ENCODE assay signal across 8 cellular contexts in the genomic region with DNA sequence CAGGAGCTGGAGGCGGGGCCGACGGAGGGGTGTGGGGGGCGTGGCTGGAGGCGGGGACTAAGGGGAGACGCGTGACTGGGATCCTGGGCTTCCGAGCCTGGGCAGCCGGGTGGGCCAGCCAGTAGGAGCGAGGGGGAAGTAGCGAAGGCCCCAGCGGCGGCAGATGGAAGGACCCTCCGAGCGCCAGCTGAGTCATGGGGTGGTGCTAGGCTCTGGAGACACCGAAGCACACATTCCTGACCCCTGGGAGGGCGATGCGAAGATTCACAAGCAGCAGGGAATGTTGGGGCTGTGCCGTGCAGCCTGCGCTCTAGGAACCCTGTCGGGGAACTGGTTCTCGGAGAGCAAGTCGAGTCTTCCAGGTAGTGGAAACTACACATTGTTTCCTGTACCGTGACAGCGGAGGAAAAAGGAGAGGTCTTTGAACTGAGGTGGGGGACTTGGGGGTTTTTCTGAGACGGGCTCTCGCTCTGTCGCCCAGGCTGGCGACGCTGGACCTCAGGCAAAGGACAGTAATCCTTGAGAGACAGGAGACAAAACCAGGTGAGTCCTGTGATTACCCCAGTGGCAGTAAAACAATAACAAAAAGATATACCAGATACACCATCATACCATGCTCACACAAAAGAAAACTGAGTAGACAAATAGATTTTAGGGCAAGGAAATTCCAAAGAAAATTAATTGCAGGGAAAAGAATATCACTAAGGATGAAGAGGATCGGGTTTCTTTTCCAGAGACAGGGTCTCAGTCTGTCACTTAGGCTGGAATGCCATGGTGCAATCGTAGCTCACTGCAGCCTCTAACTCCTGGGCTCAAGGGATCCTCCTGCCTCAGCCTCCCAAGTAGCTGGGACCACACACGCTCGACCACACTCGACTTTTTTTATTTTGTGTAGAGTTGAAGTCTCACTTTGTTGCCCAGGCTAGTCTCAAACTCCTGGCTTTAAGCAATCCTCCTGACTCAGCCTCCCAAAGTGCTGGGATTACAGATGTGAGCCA. TPM values are rescaled to one million over a fixed set of nuclear protein-coding genes. Genes with fewer than 3 reads are reported as not detected.
DNase-seq lines count a peak whose midpoint lies in the region; ATAC-seq, FAIRE-seq and TF ChIP-seq lines count a peak whose summit lies in the region.

No MANE protein-coding gene starts in this region.

- H4K20me1 ChIP-seq in keratinocyte (ENCODE audit: control insufficient read depth, extremely low read depth, insufficient read depth, low read length), result peaks cover 6% of the 10 kb centered on the region

- peaks cover 5% of the 10 kb centered on the region for H3K9me1 ChIP-seq in keratinocyte (ENCODE audit: control insufficient read depth, extremely low read depth, insufficient read depth, low read length)

- H3K27ac Mint-ChIP-seq in activated T-helper 17 cell treated with anti-CD3 and anti-CD28 coated beads, Interleukin-2, amount 50 U/mL, for 72 hours, result peak overlapping the region; percentile 85

- H3K4me3 Mint-ChIP-seq in activated T-helper 17 cell treated with anti-CD3 and anti-CD28 coated beads, Interleukin-2, amount 50 U/mL, for 72 hours, result peak overlapping the region; percentile 90

- intact Hi-C loops in thyroid gland (cut with DNase I), result no loop called here

- peaks cover 20% of the 10 kb centered on the region for H3K36me3 Mint-ChIP-seq in activated T-helper 17 cell treated with anti-CD3 and anti-CD28 coated beads, Interleukin-2, amount 50 U/mL, for 72 hours (ENCODE audit: low read depth)

- no peaks in the 10 kb centered on the region for H3K9me3 ChIP-seq in HUES48 (ENCODE audit: control insufficient read depth, insufficient read depth, low read length)
- no peaks in the 10 kb centered on the region for H3K9me3 ChIP-seq in keratinocyte (ENCODE audit: control insufficient read depth, low read depth, low read length)
- H3K9me3 ChIP-seq in thyroid gland, result no peaks in the 10 kb centered on the region

- DNase-seq in GM06990 (ENCODE audit: extremely low read depth, insufficient read length) (no peak), keratinocyte (ENCODE audit: low read depth, low spot score) (peak; percentile 94), thyroid gland (no peak), NCI-H2196 (lab: John Stamatoyannopoulos, UW; ENCODE audit: unreplicated experiment) (no peak), H4 (ENCODE audit: low spot score) (no peak)

- H3K36me3 ChIP-seq in GM06990 (ENCODE audit: control insufficient read depth, insufficient read depth, low read length), result no peaks in the 10 kb centered on the region
- no peaks in the 10 kb centered on the region for H3K36me3 ChIP-seq in HUES48 (ENCODE audit: control insufficient read depth, insufficient read depth, low read length)
- peaks cover 0 to 7% of the 10 kb centered on the region in 2 experiments for H3K36me3 ChIP-seq in keratinocyte (ENCODE audit: control insufficient read depth in 2 of 2, extremely low read depth in 1 of 2, insufficient read depth in 2 of 2, low read length in 2 of 2)
- no peaks in the 10 kb centered on the region for H3K36me3 ChIP-seq in thyroid gland

- H3K9ac ChIP-seq in HUES48 (ENCODE audit: low read depth, low read length) (peak overlapping the region; percentile 76), keratinocyte (ENCODE audit: control insufficient read depth, extremely low read depth, insufficient read depth, low read length) (peak overlapping the region; percentile 90)

- H3K4me3 ChIP-seq in GM06990 (replicated peaks; ENCODE audit: low read depth, low read length) (peak overlapping the region; percentile 86), HUES48 (ENCODE audit: low read depth, low read length) (peak overlapping the region; percentile 76), keratinocyte (ENCODE audit: control insufficient read depth in 2 of 3, extremely low read depth in 1 of 3, insufficient read depth in 2 of 3, low read depth in 1 of 3, low read length in 3 of 3) (peak overlapping the region; percentile 77 to 89 (median 81)), thyroid gland (replicated peaks in 1 of 3) (peak overlapping the region in 2 of 3 donors; percentile 31 to 53)

- 13 to 17% methylated on average over 26 to 30 of the region's 35 CpGs for WGBS in thyroid gland, 2 donors

- H3K4me1 ChIP-seq in HUES48 (ENCODE audit: control insufficient read depth, insufficient read depth, low read length) (peaks cover 21% of the 10 kb centered on the region), keratinocyte (ENCODE audit: control insufficient read depth, extremely low read depth, insufficient read depth, low read length) (peaks cover 17% of the 10 kb centered on the region), thyroid gland (peaks cover 25 to 27% of the 10 kb centered on the region in 2 donors)

- peak; percentile 42 for ATAC-seq in GM21367 (IDR thresholded peaks at IDR 0.05; ENCODE audit: unreplicated experiment)
- no peak for ATAC-seq in activated T-helper 17 cell treated with anti-CD3 and anti-CD28 coated beads, Interleukin-2, amount 50 U/mL, for 72 hours (replicated peaks)

- TF ChIP-seq POLR2A in thyroid gland (IDR thresholded peaks at IDR 0.05), result no peak

- H3K27me3 Mint-ChIP-seq in activated T-helper 17 cell treated with anti-CD3 and anti-CD28 coated beads, Interleukin-2, amount 50 U/mL, for 72 hours, result no peaks in the 10 kb centered on the region

- peaks cover 37% of the 10 kb centered on the region for H3K79me2 ChIP-seq in keratinocyte (ENCODE audit: control insufficient read depth, insufficient read depth, low read length)

- H3K9me3 Mint-ChIP-seq in activated T-helper 17 cell treated with anti-CD3 and anti-CD28 coated beads, Interleukin-2, amount 50 U/mL, for 72 hours, result no peaks in the 10 kb centered on the region

- no peak for TF ChIP-seq CTCF in GM06990 (IDR thresholded peaks at IDR 0.05; ENCODE audit: insufficient read depth, low read length, poor library complexity, severe bottlenecking)
- TF ChIP-seq CTCF in keratinocyte (optimal IDR thresholded peaks at IDR 0.05 in 1 of 3, IDR thresholded peaks at IDR 0.05 in 1 of 3, conservative IDR thresholded peaks at IDR 0.05 in 1 of 3; ENCODE audit: extremely low read depth in 1 of 3, insufficient read depth in 2 of 3, low read length in 3 of 3), result peak in 1 of 3 experiments; percentile 16
- peak in 3 of 6 experiments; percentile 20 to 47 (median 30) for TF ChIP-seq CTCF in thyroid gland (IDR thresholded peaks at IDR 0.05)

- H2AFZ ChIP-seq in keratinocyte (ENCODE audit: control insufficient read depth, low read length), result peak overlapping the region; percentile 97

- dilution Hi-C loops in keratinocyte (cut with MboI; ENCODE audit: extremely low pct_ligation_motif_present, low sequenced_read_pairs), result no loop called here

- peak; percentile 81 for FAIRE-seq in keratinocyte (lab: Jason Lieb, UNC)

- no peaks in the 10 kb centered on the region for H3K27me3 ChIP-seq in GM06990 (replicated peaks; ENCODE audit: control insufficient read depth, insufficient read depth, low read length)
- no peaks in the 10 kb centered on the region for H3K27me3 ChIP-seq in HUES48 (ENCODE audit: control insufficient read depth, insufficient read depth, low read length)
- H3K27me3 ChIP-seq in keratinocyte (ENCODE audit: control insufficient read depth, extremely low read depth, insufficient read depth, low read length), result no peaks in the 10 kb centered on the region
- no peaks in the 10 kb centered on the region for H3K27me3 ChIP-seq in thyroid gland

- H3K27ac ChIP-seq in HUES48 (ENCODE audit: low read depth, low read length) (peak overlapping the region; percentile 99), keratinocyte (ENCODE audit: control insufficient read depth, insufficient read depth, low read length) (peak overlapping the region; percentile 88), thyroid gland (peak overlapping the region; percentile 4 to 76 (median 67))

- H3K4me2 ChIP-seq in keratinocyte (ENCODE audit: control insufficient read depth, extremely low read depth, insufficient read depth, low read depth, low read length), result peak overlapping the region; percentile 98

- H3K4me1 Mint-ChIP-seq in activated T-helper 17 cell treated with anti-CD3 and anti-CD28 coated beads, Interleukin-2, amount 50 U/mL, for 72 hours, result peaks cover 27% of the 10 kb centered on the region

RNA-seq across cellular contexts. Expression of a gene that starts 0.8 kb away (rescaled TPM):
- 10 to 100 TPM; 30.6 to 63.9 TPM for total RNA-seq in activated T-helper 17 cell treated with anti-CD3 and anti-CD28 coated beads, Interleukin-2, amount 50 U/mL, for 72 hours
- 31.0 to 47.5 TPM (median 42.2 TPM) in 3 replicates for polyA plus RNA-seq in keratinocyte
- 57.6 TPM for polyA plus RNA-seq in keratinocyte (2011; ENCODE audit: low read depth)
- polyA plus RNA-seq in keratinocyte (2011; cell fraction: cytosol; rRNA removed), result 31.3 and 36.9 TPM in 2 replicates
- 55.3 and 62.9 TPM in 2 replicates for polyA plus RNA-seq in keratinocyte (2011; cell fraction: nucleus; rRNA removed)
- 37.8 and 39.1 TPM in 2 replicates for polyA plus RNA-seq in keratinocyte (2012; ENCODE audit: low replicate concordance)
- 15.5 to 37.2 TPM (median 30.0 TPM) in 3 replicates for polyA minus RNA-seq in keratinocyte
- 34.0 TPM for polyA minus RNA-seq in keratinocyte (2011; cell fraction: cytosol; rRNA and poly(A)+ RNA removed)
- 26.8 and 46.2 TPM in 2 replicates for polyA minus RNA-seq in keratinocyte (2011; cell fraction: nucleus; rRNA and poly(A)+ RNA removed)
- total RNA-seq in thyroid gland, result 10 to 100 TPM; 60.9 to 92.4 (median 84.7) TPM
- total RNA-seq in H4 (2014; rRNA removed; shearing (Covaris generic)), result 52.6 and 54.5 TPM in 2 replicates

RNA-seq across cellular contexts. Expression of a gene that starts 29.9 kb away (rescaled TPM):
- total RNA-seq in activated T-helper 17 cell treated with anti-CD3 and anti-CD28 coated beads, Interleukin-2, amount 50 U/mL, for 72 hours, result 1 to 10 TPM; 1.4 to 4.4 TPM
- polyA plus RNA-seq in keratinocyte, result 5.4 to 7.6 TPM (median 6.8 TPM) in 3 replicates
- polyA plus RNA-seq in keratinocyte (2011; ENCODE audit: low read depth), result 1.9 TPM
- polyA plus RNA-seq in keratinocyte (2011; cell fraction: cytosol; rRNA removed), result 4.9 and 7.4 TPM in 2 replicates
- 20.2 and 22.0 TPM in 2 replicates for polyA plus RNA-seq in keratinocyte (2011; cell fraction: nucleus; rRNA removed)
- polyA plus RNA-seq in keratinocyte (2012; ENCODE audit: low replicate concordance), result 2.1 and 5.4 TPM in 2 replicates
- polyA minus RNA-seq in keratinocyte, result 0.30 to 3.1 TPM (median 2.0 TPM) in 3 replicates
- polyA minus RNA-seq in keratinocyte (2011; cell fraction: cytosol; rRNA and poly(A)+ RNA removed), result 5.6 TPM
- 2.4 and 5.5 TPM in 2 replicates for polyA minus RNA-seq in keratinocyte (2011; cell fraction: nucleus; rRNA and poly(A)+ RNA removed)
- total RNA-seq in thyroid gland, result 1 to 10 TPM; 1.6 to 6.2 (median 3.2) TPM
- 3.0 and 7.7 TPM in 2 replicates for total RNA-seq in H4 (2014; rRNA removed; shearing (Covaris generic))
